8 cellular contexts compared by ENCODE assay signal in genomic region chr1:40978886-40979240, GRCh38. TPM values are rescaled to one million over a fixed set of nuclear protein-coding genes. Genes with fewer than 3 reads are reported as not detected.
DNase-seq lines count a peak whose midpoint lies in the region; ATAC-seq, FAIRE-seq and TF ChIP-seq lines count a peak whose summit lies in the region.
"Had no signal": no experiment of that assay in that cellular context is flagged by ENCODE, and none has a peak within 500 bp of the region (broad histone marks: within the 10 kb centered on the region; RNA-seq: fewer than 3 reads in every experiment).

No MANE protein-coding gene starts in this region.

- peak overlapping the region; percentile 89 for H2AFZ ChIP-seq in keratinocyte (ENCODE audit: control insufficient read depth, low read length)

- H3K36me3 Mint-ChIP-seq in activated naive CD8-positive, alpha-beta T cell treated with anti-CD3 and anti-CD28 coated beads, Interleukin-2, amount 10 ng/mL, durations not matched to agents 7 days and 5 days: peaks cover 12% of the 10 kb centered on the region

- H3K27me3 ChIP-seq in HUES64 (ENCODE audit: insufficient read depth, low read length) (no peaks in the 10 kb centered on the region), keratinocyte (ENCODE audit: control insufficient read depth, extremely low read depth, insufficient read depth, low read length) (no peaks in the 10 kb centered on the region), subcutaneous abdominal adipose tissue (ENCODE audit: control insufficient read depth in 5 of 5, insufficient read depth in 4 of 5, low read length in 5 of 5) (no peaks in the 10 kb centered on the region)

- H3K4me3 ChIP-seq in HUES64 (ENCODE audit: low read length) (peak overlapping the region; percentile 82), keratinocyte (ENCODE audit: control insufficient read depth in 2 of 3, extremely low read depth in 1 of 3, insufficient read depth in 2 of 3, low read depth in 1 of 3, low read length in 3 of 3) (peak overlapping the region; percentile 62 to 87 (median 67)), subcutaneous abdominal adipose tissue (ENCODE audit: low read depth in 1 of 5, low read length in 5 of 5) (peak overlapping the region; percentile 73 to 86 (median 80))

- H3K79me2 ChIP-seq in keratinocyte (ENCODE audit: control insufficient read depth, insufficient read depth, low read length): peaks cover 39% of the 10 kb centered on the region

- FAIRE-seq in keratinocyte (lab: Jason Lieb, UNC): no peak
- FAIRE-seq: colon had no signal

- H3K27ac ChIP-seq in HUES64 (ENCODE audit: low read depth, low read length) (peak overlapping the region; percentile 99; the same call in 1 of the 2 replicates), keratinocyte (ENCODE audit: control insufficient read depth, insufficient read depth, low read length) (peak overlapping the region; percentile 85), subcutaneous abdominal adipose tissue (ENCODE audit: low read depth, low read length) (peak overlapping the region; percentile 82)

- H3K4me1 Mint-ChIP-seq in activated naive CD8-positive, alpha-beta T cell treated with anti-CD3 and anti-CD28 coated beads, Interleukin-2, amount 10 ng/mL, durations not matched to agents 7 days and 5 days: peaks cover 36% of the 10 kb centered on the region

- no peaks in the 10 kb centered on the region for H3K9me1 ChIP-seq in keratinocyte (ENCODE audit: control insufficient read depth, extremely low read depth, insufficient read depth, low read length)

- ATAC-seq in activated naive CD8-positive, alpha-beta T cell treated with anti-CD3 and anti-CD28 coated beads, Interleukin-2, amount 10 ng/mL, durations not matched to agents 7 days and 5 days (ENCODE audit: low read depth): no peak
- ATAC-seq in HG03280 (IDR thresholded peaks at IDR 0.05; ENCODE audit: unreplicated experiment): no peak

- no peaks in the 10 kb centered on the region for H3K9me3 Mint-ChIP-seq in activated naive CD8-positive, alpha-beta T cell treated with anti-CD3 and anti-CD28 coated beads, Interleukin-2, amount 10 ng/mL, durations not matched to agents 7 days and 5 days

- POLR2A ChIA-PET in activated naive CD8-positive, alpha-beta T cell treated with anti-CD3 and anti-CD28 coated beads, Interleukin-2, amount 10 ng/mL, durations not matched to agents 7 days and 5 days (lab: Charles Lee): interaction anchor here (0.6 to 2.7 kb wide), 11 partner anchors 14 to 471 kb away, joined by 3 to 28 read pairs (median 6); partner anchors contain the start of genes CITED4, EXO5, NFYC and ZNF684

- H3K9me3 ChIP-seq in HUES64 (ENCODE audit: insufficient read depth, low read depth, low read length) (no peaks in the 10 kb centered on the region), keratinocyte (ENCODE audit: control insufficient read depth, low read depth, low read length) (no peaks in the 10 kb centered on the region), subcutaneous abdominal adipose tissue (ENCODE audit: control insufficient read depth in 5 of 5, low read length in 5 of 5) (no peaks in the 10 kb centered on the region)

- dilution Hi-C loops in keratinocyte (cut with MboI; ENCODE audit: extremely low pct_ligation_motif_present, low sequenced_read_pairs): no loop called here

- peaks cover 12% of the 10 kb centered on the region for H4K20me1 ChIP-seq in keratinocyte (ENCODE audit: control insufficient read depth, extremely low read depth, insufficient read depth, low read length)

- peaks cover 1% of the 10 kb centered on the region for H3K27me3 Mint-ChIP-seq in activated naive CD8-positive, alpha-beta T cell treated with anti-CD3 and anti-CD28 coated beads, Interleukin-2, amount 10 ng/mL, durations not matched to agents 7 days and 5 days

- no peak for DNase-seq in activated naive CD8-positive, alpha-beta T cell treated with anti-CD3 and anti-CD28 coated beads, Interleukin-2, amount 10 ng/mL, durations not matched to agents 7 days and 5 days
- DNase-seq in keratinocyte (ENCODE audit: low read depth, low spot score): no peak
- no peak for DNase-seq in NCI-H524 (lab: John Stamatoyannopoulos, UW)
- DNase-seq in AG08395 (ENCODE audit: low spot score): no peak

- no peak for TF ChIP-seq CTCF in keratinocyte (optimal IDR thresholded peaks at IDR 0.05 in 1 of 3, IDR thresholded peaks at IDR 0.05 in 1 of 3, conservative IDR thresholded peaks at IDR 0.05 in 1 of 3; ENCODE audit: extremely low read depth in 1 of 3, insufficient read depth in 2 of 3, low read length in 3 of 3)

- peak overlapping the region; percentile 96 for H3K27ac Mint-ChIP-seq in activated naive CD8-positive, alpha-beta T cell treated with anti-CD3 and anti-CD28 coated beads, Interleukin-2, amount 10 ng/mL, durations not matched to agents 7 days and 5 days

- peaks cover 8% of the 10 kb centered on the region; the same call in 1 of the 2 replicates for H3K4me1 ChIP-seq in HUES64 (ENCODE audit: insufficient read depth, low read length)
- H3K4me1 ChIP-seq in keratinocyte (ENCODE audit: control insufficient read depth, extremely low read depth, insufficient read depth, low read length): peaks cover 31% of the 10 kb centered on the region
- H3K4me1 ChIP-seq in subcutaneous abdominal adipose tissue (ENCODE audit: control insufficient read depth in 5 of 5, insufficient read depth in 5 of 5, low read length in 5 of 5): peaks cover 2 to 29% (median 23%) of the 10 kb centered on the region in 5 donors

- peak overlapping the region; percentile 86 for H3K4me3 Mint-ChIP-seq in activated naive CD8-positive, alpha-beta T cell treated with anti-CD3 and anti-CD28 coated beads, Interleukin-2, amount 10 ng/mL, durations not matched to agents 7 days and 5 days

- H3K9ac ChIP-seq in HUES64 (ENCODE audit: low read depth, low read length): peak overlapping the region; percentile 96
- H3K9ac ChIP-seq in keratinocyte (ENCODE audit: control insufficient read depth, extremely low read depth, insufficient read depth, low read length): peak overlapping the region; percentile 90
- peak overlapping the region in 4 of 5 donors; percentile 33 to 92 (median 82) for H3K9ac ChIP-seq in subcutaneous abdominal adipose tissue (ENCODE audit: low read length in 5 of 5)

- 22% methylated on average over 17 of the region's 17 CpGs for WGBS in HUES64

- peak overlapping the region; percentile 77 for H3K4me2 ChIP-seq in keratinocyte (ENCODE audit: control insufficient read depth, extremely low read depth, insufficient read depth, low read depth, low read length)

- H3K36me3 ChIP-seq in HUES64 (ENCODE audit: insufficient read depth, low read length) (peaks cover 22% of the 10 kb centered on the region), keratinocyte (ENCODE audit: control insufficient read depth in 2 of 2, extremely low read depth in 1 of 2, insufficient read depth in 2 of 2, low read length in 2 of 2) (peaks cover 0 to 19% of the 10 kb centered on the region in 2 experiments), subcutaneous abdominal adipose tissue (ENCODE audit: control insufficient read depth in 5 of 5, insufficient read depth in 5 of 5, low read length in 5 of 5) (no peaks in the 10 kb centered on the region)

RNA-seq across cellular contexts. Expression of gene CTPS1, which starts 0.6 kb away (rescaled TPM):
- polyA plus RNA-seq in HUES64 (2013, experiment 1 of 2): 81.1 TPM
- polyA plus RNA-seq in HUES64 (2013, experiment 2 of 2): 70.4 TPM
- 10 to 100 TPM; 45.1 to 47.5 TPM for total RNA-seq in activated naive CD8-positive, alpha-beta T cell treated with anti-CD3 and anti-CD28 coated beads, Interleukin-2, amount 10 ng/mL, durations not matched to agents 7 days and 5 days
- polyA plus RNA-seq in keratinocyte: 21.3 to 81.1 TPM (median 43.3 TPM) in 3 replicates
- polyA plus RNA-seq in keratinocyte (2011; ENCODE audit: low read depth): 29.9 TPM
- 37.8 and 40.3 TPM in 2 replicates for polyA plus RNA-seq in keratinocyte (2011; cell fraction: cytosol; rRNA removed)
- polyA plus RNA-seq in keratinocyte (2011; cell fraction: nucleus; rRNA removed): 92.6 and 107 TPM in 2 replicates
- polyA plus RNA-seq in keratinocyte (2012; ENCODE audit: low replicate concordance): 26.6 and 60.1 TPM in 2 replicates
- 25.6 to 75.7 TPM (median 39.7 TPM) in 3 replicates for polyA minus RNA-seq in keratinocyte
- 19.2 TPM for polyA minus RNA-seq in keratinocyte (2011; cell fraction: cytosol; rRNA and poly(A)+ RNA removed)
- 42.5 and 79.0 TPM in 2 replicates for polyA minus RNA-seq in keratinocyte (2011; cell fraction: nucleus; rRNA and poly(A)+ RNA removed)

RNA-seq across cellular contexts. Expression of gene SLFNL1, which starts 42.7 kb away (rescaled TPM):
- not detected for polyA plus RNA-seq in HUES64 (2013, experiment 1 of 2)
- polyA plus RNA-seq in HUES64 (2013, experiment 2 of 2): not detected
- under 1 TPM; 0.55 to 0.60 TPM for total RNA-seq in activated naive CD8-positive, alpha-beta T cell treated with anti-CD3 and anti-CD28 coated beads, Interleukin-2, amount 10 ng/mL, durations not matched to agents 7 days and 5 days
- polyA plus RNA-seq in keratinocyte: 0.04 TPM in 1 of 3 replicates, not detected in the others
- polyA plus RNA-seq in keratinocyte (2011; ENCODE audit: low read depth): not detected
- not detected in 2 replicates for polyA plus RNA-seq in keratinocyte (2011; cell fraction: cytosol; rRNA removed)
- 0.04 and 0.12 TPM in 2 replicates for polyA plus RNA-seq in keratinocyte (2011; cell fraction: nucleus; rRNA removed)
- 0.40 and 0.54 TPM in 2 replicates for polyA plus RNA-seq in keratinocyte (2012; ENCODE audit: low replicate concordance)
- polyA minus RNA-seq in keratinocyte: 0.07 to 0.16 TPM in 2 of 3 replicates, not detected in the other
- not detected for polyA minus RNA-seq in keratinocyte (2011; cell fraction: cytosol; rRNA and poly(A)+ RNA removed)
- polyA minus RNA-seq in keratinocyte (2011; cell fraction: nucleus; rRNA and poly(A)+ RNA removed): 0.31 and 0.32 TPM in 2 replicates
